9 cellular contexts compared by ENCODE assay signal in the genomic region with DNA sequence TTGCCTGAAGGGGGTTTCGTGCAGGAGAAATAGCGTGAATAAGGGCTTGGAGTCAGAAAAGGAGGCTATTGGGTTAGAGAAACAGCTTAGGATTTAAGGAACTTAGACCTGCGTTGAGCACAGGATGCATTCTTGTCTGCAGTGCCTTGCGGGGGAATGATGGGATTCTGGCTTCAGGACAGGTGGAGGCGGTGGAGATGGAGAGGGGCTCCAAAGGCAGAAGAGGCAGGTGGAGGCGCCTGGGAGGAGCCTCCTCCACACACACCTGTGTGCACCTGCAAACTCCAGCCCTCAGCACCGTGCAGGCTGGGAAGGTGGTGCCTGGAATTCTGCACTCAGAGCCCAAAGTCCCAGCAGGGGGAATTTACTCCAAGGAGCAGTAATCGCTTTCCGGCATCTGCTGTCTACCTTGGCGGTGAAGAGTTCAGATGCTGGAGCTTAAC. TPM values are rescaled to one million over a fixed set of nuclear protein-coding genes. Genes with fewer than 3 reads are reported as not detected.
DNase-seq lines count a peak whose midpoint lies in the region; ATAC-seq and TF ChIP-seq lines count a peak whose summit lies in the region.
"Had no signal": no experiment of that assay in that cellular context is flagged by ENCODE, and none has a peak within 500 bp of the region (broad histone marks: within the 10 kb centered on the region; RNA-seq: fewer than 3 reads in every experiment).

No MANE protein-coding gene starts in this region.

- H3K9me3 Mint-ChIP-seq in CD8-positive, alpha-beta memory T cell = no peaks in the 10 kb centered on the region
- no peaks in the 10 kb centered on the region for H3K9me3 Mint-ChIP-seq in central memory CD8-positive, alpha-beta T cell
- no peaks in the 10 kb centered on the region for H3K9me3 Mint-ChIP-seq in natural killer cell
- H3K9me3 Mint-ChIP-seq in activated CD4-positive, alpha-beta memory T cell treated with anti-CD3 and anti-CD28 coated beads, Interleukin-2, amount 10 ng/mL, durations not matched to agents 7 days and 5 days = no peaks in the 10 kb centered on the region
- H3K9me3 Mint-ChIP-seq: activated CD8-positive, alpha-beta T cell treated with anti-CD3 and anti-CD28 coated beads for 36 hours had no signal

- intact Hi-C loops in natural killer cell (cut with micrococcal nuclease) = loop anchor here (5.0 to 10.0 kb wide), 2 partner anchors 34 to 226 kb away; no protein-coding TSS in a partner anchor

- peak overlapping the region; percentile 53 to 87 (median 70) for H3K4me3 Mint-ChIP-seq in CD8-positive, alpha-beta memory T cell
- H3K4me3 Mint-ChIP-seq in central memory CD8-positive, alpha-beta T cell = peak overlapping the region; percentile 79
- H3K4me3 Mint-ChIP-seq in natural killer cell = peak overlapping the region; percentile 18
- no peak overlapping the region for H3K4me3 Mint-ChIP-seq in activated CD4-positive, alpha-beta memory T cell treated with anti-CD3 and anti-CD28 coated beads, Interleukin-2, amount 10 ng/mL, durations not matched to agents 7 days and 5 days

- no peaks in the 10 kb centered on the region for H3K9me3 ChIP-seq in CD8-positive, alpha-beta memory T cell (ENCODE audit: low read length)
- H3K9me3 ChIP-seq in HUES64 (ENCODE audit: insufficient read depth, low read depth, low read length) (no peaks in the 10 kb centered on the region), MG63 (no peaks in the 10 kb centered on the region)

- H3K36me3 Mint-ChIP-seq in CD8-positive, alpha-beta memory T cell = peaks cover 0 to 1% (median 0%) of the 10 kb centered on the region in 3 donors
- H3K36me3 Mint-ChIP-seq in central memory CD8-positive, alpha-beta T cell (ENCODE audit: insufficient read depth) = no peaks in the 10 kb centered on the region
- no peaks in the 10 kb centered on the region for H3K36me3 Mint-ChIP-seq in natural killer cell
- no peaks in the 10 kb centered on the region for H3K36me3 Mint-ChIP-seq in activated CD4-positive, alpha-beta memory T cell treated with anti-CD3 and anti-CD28 coated beads, Interleukin-2, amount 10 ng/mL, durations not matched to agents 7 days and 5 days (ENCODE audit: low read depth)

- CTCF ChIA-PET in CD8-positive, alpha-beta memory T cell (lab: Charles Lee) = no interaction called here
- CTCF ChIA-PET in activated CD4-positive, alpha-beta memory T cell treated with anti-CD3 and anti-CD28 coated beads, Interleukin-2, amount 10 ng/mL, durations not matched to agents 7 days and 5 days (lab: Charles Lee) = no interaction called here

- H3K27ac ChIP-seq in CD8-positive, alpha-beta memory T cell (ENCODE audit: low read depth, low read length) = no peak overlapping the region
- H3K27ac ChIP-seq in HUES64 (ENCODE audit: low read depth, low read length) = no peak overlapping the region

- H3K4me1 ChIP-seq in CD8-positive, alpha-beta memory T cell (ENCODE audit: insufficient read depth, low read length) = peaks cover 24% of the 10 kb centered on the region
- H3K4me1 ChIP-seq in HUES64 (ENCODE audit: insufficient read depth, low read length) = peaks cover 19% of the 10 kb centered on the region

- no peak overlapping the region for H3K9ac ChIP-seq in HUES64 (ENCODE audit: low read depth, low read length)

- no peak for DNase-seq in CD8-positive, alpha-beta memory T cell
- DNase-seq in central memory CD8-positive, alpha-beta T cell (ENCODE audit: low spot score in 2 of 2) = no peak
- no peak for DNase-seq in natural killer cell
- no peak for DNase-seq in activated CD4-positive, alpha-beta memory T cell treated with anti-CD3 and anti-CD28 coated beads, Interleukin-2, amount 10 ng/mL, durations not matched to agents 7 days and 5 days
- DNase-seq in MG63 = no peak
- DNase-seq in pons (ENCODE audit: low spot score) = no peak
- DNase-seq: activated CD8-positive, alpha-beta T cell treated with anti-CD3 and anti-CD28 coated beads for 36 hours had no signal

- H3K27me3 ChIP-seq in CD8-positive, alpha-beta memory T cell (ENCODE audit: insufficient read depth, low read length, poor library complexity, severe bottlenecking) = no peaks in the 10 kb centered on the region
- H3K27me3 ChIP-seq in HUES64 (ENCODE audit: insufficient read depth, low read length) = peaks cover 23% of the 10 kb centered on the region
- no peaks in the 10 kb centered on the region for H3K27me3 ChIP-seq in MG63

- H3K4me3 ChIP-seq in CD8-positive, alpha-beta memory T cell (ENCODE audit: low read length) = no peak overlapping the region
- H3K4me3 ChIP-seq in HUES64 (ENCODE audit: low read length) (peak overlapping the region; percentile 84), MG63 (no peak overlapping the region)

- POLR2A ChIA-PET in CD8-positive, alpha-beta memory T cell (lab: Charles Lee) = interaction anchor here (0.6 kb wide), 1 partner anchor 551 kb away, joined by 9 read pairs; no protein-coding TSS in a partner anchor
- POLR2A ChIA-PET in activated CD4-positive, alpha-beta memory T cell treated with anti-CD3 and anti-CD28 coated beads, Interleukin-2, amount 10 ng/mL, durations not matched to agents 7 days and 5 days (lab: Charles Lee) = interaction anchor here (1.3 kb wide), 2 partner anchors 21 to 117 kb away, joined by 3 read pairs; partner anchors contain the start of gene EIF4H

- peak overlapping the region in 2 of 8 donors; percentile 8 to 17 for H3K27ac Mint-ChIP-seq in CD8-positive, alpha-beta memory T cell
- H3K27ac Mint-ChIP-seq in central memory CD8-positive, alpha-beta T cell (ENCODE audit: low read depth) = no peak overlapping the region
- H3K27ac Mint-ChIP-seq in natural killer cell = peak overlapping the region in 1 of 2 donors; percentile 42
- no peak overlapping the region for H3K27ac Mint-ChIP-seq in activated CD4-positive, alpha-beta memory T cell treated with anti-CD3 and anti-CD28 coated beads, Interleukin-2, amount 10 ng/mL, durations not matched to agents 7 days and 5 days
- H3K27ac Mint-ChIP-seq: activated CD8-positive, alpha-beta T cell treated with anti-CD3 and anti-CD28 coated beads for 36 hours had no signal

- H3K4me1 Mint-ChIP-seq in CD8-positive, alpha-beta memory T cell = peaks cover 18 to 27% (median 24%) of the 10 kb centered on the region in 3 donors
- peaks cover 30% of the 10 kb centered on the region for H3K4me1 Mint-ChIP-seq in central memory CD8-positive, alpha-beta T cell
- H3K4me1 Mint-ChIP-seq in natural killer cell = peaks cover 34 to 53% of the 10 kb centered on the region in 2 donors
- H3K4me1 Mint-ChIP-seq in activated CD4-positive, alpha-beta memory T cell treated with anti-CD3 and anti-CD28 coated beads, Interleukin-2, amount 10 ng/mL, durations not matched to agents 7 days and 5 days = peaks cover 22% of the 10 kb centered on the region

- TF ChIP-seq CTCF in natural killer cell (IDR thresholded peaks at IDR 0.05) = no peak

- WGBS in HUES64 = 64% methylated on average over 10 of the region's 10 CpGs

- H3K36me3 ChIP-seq in CD8-positive, alpha-beta memory T cell (ENCODE audit: insufficient read depth, low read length) = no peaks in the 10 kb centered on the region
- H3K36me3 ChIP-seq in HUES64 (ENCODE audit: insufficient read depth, low read length) (no peaks in the 10 kb centered on the region), MG63 (no peaks in the 10 kb centered on the region)

- peaks cover 0 to 3% of the 10 kb centered on the region in 2 donors for H3K27me3 Mint-ChIP-seq in CD8-positive, alpha-beta memory T cell
- H3K27me3 Mint-ChIP-seq in central memory CD8-positive, alpha-beta T cell = no peaks in the 10 kb centered on the region
- peaks cover 0 to 3% of the 10 kb centered on the region in 2 donors for H3K27me3 Mint-ChIP-seq in natural killer cell (ENCODE audit: low read depth in 2 of 2)
- peaks cover 44% of the 10 kb centered on the region for H3K27me3 Mint-ChIP-seq in activated CD4-positive, alpha-beta memory T cell treated with anti-CD3 and anti-CD28 coated beads, Interleukin-2, amount 10 ng/mL, durations not matched to agents 7 days and 5 days

- ATAC-seq in central memory CD8-positive, alpha-beta T cell (replicated peaks; ENCODE audit: extremely low read depth, poor library complexity, severe bottlenecking) = no peak
- no peak for ATAC-seq in natural killer cell
- no peak for ATAC-seq in GM19328 (IDR thresholded peaks at IDR 0.05; ENCODE audit: unreplicated experiment)
- ATAC-seq: activated CD8-positive, alpha-beta T cell treated with anti-CD3 and anti-CD28 coated beads for 36 hours had no signal

RNA-seq across cellular contexts. Expression of gene CLIP2, which starts 1.8 kb away (rescaled TPM):
- 1 to 10 TPM; 2.4 to 2.9 TPM for total RNA-seq in CD8-positive, alpha-beta memory T cell
- polyA plus RNA-seq in CD8-positive, alpha-beta memory T cell = 0.94 TPM
- 12.0 TPM for polyA plus RNA-seq in HUES64 (2013, experiment 1 of 2)
- polyA plus RNA-seq in HUES64 (2013, experiment 2 of 2) = 18.1 TPM
- total RNA-seq in natural killer cell = 10 to 100 TPM in 2 of 3 donors, 1 to 10 TPM in 1; 8.5 to 14.7 (median 10.5) TPM
- 1 to 10 TPM; 1.6 TPM for total RNA-seq in activated CD4-positive, alpha-beta memory T cell treated with anti-CD3 and anti-CD28 coated beads, Interleukin-2, amount 10 ng/mL, durations not matched to agents 7 days and 5 days
- 6.3 and 6.9 TPM in 2 replicates for total RNA-seq in MG63 (2014; rRNA removed; shearing (Covaris generic); ENCODE audit: low replicate concordance)

RNA-seq across cellular contexts. Expression of gene RFC2, which starts 36.8 kb away (rescaled TPM):
- total RNA-seq in CD8-positive, alpha-beta memory T cell = 10 to 100 TPM; 88.9 to 99.4 TPM
- 24.8 TPM for polyA plus RNA-seq in CD8-positive, alpha-beta memory T cell
- 73.7 TPM for polyA plus RNA-seq in HUES64 (2013, experiment 1 of 2)
- polyA plus RNA-seq in HUES64 (2013, experiment 2 of 2) = 63.0 TPM
- 10 to 100 TPM; 16.9 to 26.5 (median 20.5) TPM for total RNA-seq in natural killer cell
- 10 to 100 TPM; 52.5 to 55.9 TPM for total RNA-seq in activated CD4-positive, alpha-beta memory T cell treated with anti-CD3 and anti-CD28 coated beads, Interleukin-2, amount 10 ng/mL, durations not matched to agents 7 days and 5 days
- total RNA-seq in MG63 (2014; rRNA removed; shearing (Covaris generic); ENCODE audit: low replicate concordance) = 17.3 and 27.4 TPM in 2 replicates
